9 cellular contexts compared by ENCODE assay signal in the genomic region with DNA sequence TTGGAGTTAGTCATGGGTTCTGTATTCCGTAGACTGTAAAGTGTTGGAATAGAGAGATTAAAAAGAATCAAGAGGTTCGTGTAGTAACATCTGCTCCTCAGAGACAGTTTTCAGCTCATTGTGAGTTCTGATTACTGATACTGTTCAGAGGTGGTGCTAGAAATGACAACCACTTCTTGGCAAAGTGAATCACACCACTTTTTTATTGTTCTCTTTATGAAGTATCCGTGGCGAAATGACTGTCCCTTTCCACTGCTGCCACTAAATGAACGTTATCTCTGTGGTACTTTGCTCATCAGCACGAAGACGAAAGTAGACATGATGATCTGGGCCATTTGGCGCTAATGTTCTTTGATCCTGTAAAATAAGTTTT. TPM values are rescaled to one million over a fixed set of nuclear protein-coding genes. Genes with fewer than 3 reads are reported as not detected.
DNase-seq lines count a peak whose midpoint lies in the region; ATAC-seq, FAIRE-seq and TF ChIP-seq lines count a peak whose summit lies in the region.
"Had no signal": no experiment of that assay in that cellular context is flagged by ENCODE, and none has a peak within 500 bp of the region (broad histone marks: within the 10 kb centered on the region; RNA-seq: fewer than 3 reads in every experiment).

No MANE protein-coding gene starts in this region.

- CTCF ChIA-PET in PC-3 (lab: Charles Lee): no interaction called here

- no TSS peak for BruUV-seq in PC-3 (replicated peaks; lab: Mats Ljungman, UMichigan)

- intact Hi-C loops in PC-3 (cut with micrococcal nuclease): no loop called here

- H3K79me2 ChIP-seq in PC-3 (ENCODE audit: low read length): peaks cover 33% of the 10 kb centered on the region

- peak overlapping the region; percentile 99 for H2AFZ ChIP-seq in PC-3 (ENCODE audit: low read length)

- H3K27ac ChIP-seq in PC-3 (ENCODE audit: low read length): 0 out of 2 replicates have a peak overlapping the region, but pooled peaks have one; percentile 14
- H3K27ac ChIP-seq in small intestine (ENCODE audit: low read depth in 1 of 2, low read length in 1 of 2): no peak overlapping the region

- peak overlapping the region; percentile 94 for H3K4me2 ChIP-seq in PC-3 (ENCODE audit: low read length)

- H3K27me3 ChIP-seq in PC-3 (ENCODE audit: low read length) (no peaks in the 10 kb centered on the region), small intestine (ENCODE audit: control insufficient read depth in 2 of 2, insufficient read depth in 2 of 2, low read length in 2 of 2) (no peaks in the 10 kb centered on the region)

- DNase-seq in PC-3: no peak
- no peak for DNase-seq in epithelial cell of proximal tubule (ENCODE audit: low read depth)
- DNase-seq in retinal pigment epithelial cell (ENCODE audit: low read depth): no peak
- no peak for DNase-seq in T1000 (lab: John Stamatoyannopoulos, UW)
- no peak for DNase-seq in small intestine
- DNase-seq in SK-N-DZ (ENCODE audit: low spot score): no peak
- DNase-seq in epidermal melanocyte (ENCODE audit: insufficient read length, low spot score): no peak

- no peak for TF ChIP-seq CTCF in PC-3 (conservative IDR thresholded peaks at IDR 0.05; ENCODE audit: low read depth, low read length)
- no peak for TF ChIP-seq CTCF in epithelial cell of proximal tubule (conservative IDR thresholded peaks at IDR 0.05; ENCODE audit: low read depth, low read length)
- no peak for TF ChIP-seq CTCF in retinal pigment epithelial cell (conservative IDR thresholded peaks at IDR 0.05; ENCODE audit: low read depth, low read length)

- peaks cover 13% of the 10 kb centered on the region for H3K36me3 ChIP-seq in PC-3 (ENCODE audit: low read depth, low read length)
- peaks cover 5% of the 10 kb centered on the region in 2 donors for H3K36me3 ChIP-seq in small intestine (ENCODE audit: control insufficient read depth in 2 of 2, insufficient read depth in 2 of 2, low read length in 2 of 2)

- no peaks in the 10 kb centered on the region for H3F3A ChIP-seq in PC-3 (ENCODE audit: low read length, unreplicated experiment)

- H3K4me1 ChIP-seq in PC-3 (ENCODE audit: insufficient read depth, low read length): 0 out of 2 replicates have a peak, but pooled peaks cover 6% of the 10 kb centered on the region
- H3K4me1 ChIP-seq in small intestine (ENCODE audit: control insufficient read depth in 2 of 2, insufficient read depth in 1 of 2, low read depth in 1 of 2, low read length in 1 of 2): no peaks in the 10 kb centered on the region

- H4K20me1 ChIP-seq in PC-3 (ENCODE audit: low read length): no peaks in the 10 kb centered on the region

- no peak for TF ChIP-seq POLR2A in GM18505 (IDR thresholded peaks at IDR 0.05; ENCODE audit: borderline replicate concordance, extremely low read depth, insufficient read depth, insufficient read length)

- POLR2A ChIA-PET in PC-3 (lab: Charles Lee; ENCODE audit: unreplicated experiment): no interaction called here

- FAIRE-seq in small intestine (lab: Jason Lieb, UNC): no peak

- H3K9ac ChIP-seq in PC-3 (ENCODE audit: low read length): peak overlapping the region; percentile 82

- no peaks in the 10 kb centered on the region for H3K9me2 ChIP-seq in PC-3 (replicated peaks; ENCODE audit: low read length)

- H3K4me3 ChIP-seq in PC-3 (ENCODE audit: low read length): peak overlapping the region; percentile 95
- peak overlapping the region; percentile 90 for H3K4me3 ChIP-seq in epithelial cell of proximal tubule (ENCODE audit: low read depth, low read length)
- H3K4me3 ChIP-seq in retinal pigment epithelial cell (ENCODE audit: low read length): peak overlapping the region; percentile 89
- H3K4me3 ChIP-seq in small intestine (ENCODE audit: low read depth in 1 of 2, low read length in 2 of 2): peak overlapping the region in 1 of 2 donors; percentile 75

- H3K9me3 ChIP-seq in PC-3 (ENCODE audit: low read length): no peaks in the 10 kb centered on the region
- no peaks in the 10 kb centered on the region for H3K9me3 ChIP-seq in small intestine (ENCODE audit: control insufficient read depth, low read depth)

- ATAC-seq in GM18505 (IDR thresholded peaks at IDR 0.05; ENCODE audit: unreplicated experiment) (peak; percentile 7), PC-3 (no peak)

- 6 to 21% (median 8%) methylated on average over 8 of the region's 8 CpGs for WGBS in small intestine, 3 donors

RNA-seq across cellular contexts. Expression of a gene that starts 0.9 kb away (rescaled TPM):
- total RNA-seq in PC-3 (2014; rRNA removed) (44.3 and 57.8 TPM in 2 replicates), epithelial cell of proximal tubule (52.8 and 65.3 TPM in 2 replicates)
- 10 to 100 TPM; 18.4 to 26.6 (median 21.7) TPM for polyA plus RNA-seq in small intestine
- polyA plus RNA-seq in SK-N-DZ (2014; cell fraction: cytosol; rRNA removed): 87.9 and 96.2 TPM in 2 replicates
- 89.0 and 92.9 TPM in 2 replicates for polyA plus RNA-seq in SK-N-DZ (2014; cell fraction: nucleus; rRNA removed)

RNA-seq across cellular contexts. Expression of a gene that starts 14.8 kb away (rescaled TPM):
- total RNA-seq in PC-3 (2014; rRNA removed) (0.29 and 0.62 TPM in 2 replicates), epithelial cell of proximal tubule (0.06 and 1.2 TPM in 2 replicates)
- under 1 TPM in 1 of 3 donors, not detected in 2; 0.70 TPM for polyA plus RNA-seq in small intestine
- 0.26 and 0.62 TPM in 2 replicates for polyA plus RNA-seq in SK-N-DZ (2014; cell fraction: cytosol; rRNA removed)
- polyA plus RNA-seq in SK-N-DZ (2014; cell fraction: nucleus; rRNA removed): 0.11 TPM in 1 of 2 replicates, not detected in the other

RNA-seq across cellular contexts. Expression of a gene that starts 48.3 kb away (rescaled TPM):
- 2.8 and 3.5 TPM in 2 replicates for total RNA-seq in PC-3 (2014; rRNA removed)
- total RNA-seq in epithelial cell of proximal tubule: 72.2 and 127 TPM in 2 replicates
- polyA plus RNA-seq in small intestine: 10 to 100 TPM in 1 of 3 donors, 1 to 10 TPM in 1, under 1 TPM in 1; 0.61 to 66.7 (median 4.5) TPM
- not detected in 2 replicates for polyA plus RNA-seq in SK-N-DZ (2014; cell fraction: cytosol; rRNA removed)
- not detected in 2 replicates for polyA plus RNA-seq in SK-N-DZ (2014; cell fraction: nucleus; rRNA removed)
- total RNA-seq: SK-MEL-5 had no signal

Comparison
In these comparisons a context has a peak if more than half of its experiments do, and no peak if none do; other contexts are left out.
1. RNA of a gene that starts 48.3 kb away (total RNA-seq): 72.2 to 127 TPM in epithelial cell of proximal tubule; 2.8 to 3.5 TPM in PC-3; every median in the first group is over 10 times any median in the second.